Comparison of ENCODE assay signal across 20 cellular contexts in the genomic region with DNA sequence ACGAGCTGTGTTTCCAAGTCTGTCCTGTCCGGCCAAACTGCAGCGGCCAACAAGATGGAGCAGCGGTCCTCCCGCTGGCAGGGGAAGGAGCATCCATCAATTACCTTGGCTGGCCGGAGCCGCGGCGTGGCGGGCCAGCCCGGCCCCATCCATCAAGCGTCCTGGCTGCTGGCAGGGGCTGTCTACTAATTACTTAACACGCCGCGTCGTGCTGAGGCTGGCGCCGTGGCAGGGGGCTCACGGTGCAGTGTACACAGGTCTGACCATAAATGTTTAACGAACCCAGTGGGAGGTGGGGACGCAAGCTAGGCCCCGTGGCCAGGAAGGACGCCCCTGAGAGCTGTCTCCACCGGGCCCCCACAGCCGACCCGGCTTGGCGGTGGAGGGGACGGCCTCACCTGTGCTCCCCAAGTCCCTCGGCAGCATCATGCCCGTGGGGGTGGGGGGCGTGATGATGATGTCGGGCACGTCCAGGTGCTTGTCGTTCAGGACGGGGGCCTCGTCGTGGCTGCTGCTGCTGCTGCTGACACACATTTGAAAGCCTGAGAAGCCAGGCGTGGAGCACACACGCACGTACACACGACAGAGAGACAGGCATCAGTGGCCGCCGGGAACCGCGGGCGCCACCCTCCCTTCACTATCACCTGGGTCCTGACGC. TPM values are rescaled to one million over a fixed set of nuclear protein-coding genes. Genes with fewer than 3 reads are reported as not detected.
DNase-seq lines count a peak whose midpoint lies in the region; ATAC-seq, FAIRE-seq and TF ChIP-seq lines count a peak whose summit lies in the region.
"Had no signal": no experiment of that assay in that cellular context is flagged by ENCODE, and none has a peak within 500 bp of the region (broad histone marks: within the 10 kb centered on the region; RNA-seq: fewer than 3 reads in every experiment).

No MANE protein-coding gene starts in this region.

- H3K27ac ChIP-seq in K562 (ENCODE audit: extremely low read depth, low read depth, low read length) (no peak overlapping the region), neuronal stem cell (replicated peaks; ENCODE audit: low read length) (no peak overlapping the region)
- H3K27ac ChIP-seq: C4-2B, HL-60, SJSA1 had no signal

- no peak overlapping the region for H4K91ac ChIP-seq in neuronal stem cell (ENCODE audit: low read depth, low read length, poor library complexity)

- no peak overlapping the region for H3K4ac ChIP-seq in neuronal stem cell (ENCODE audit: low read length)

- H3K18ac ChIP-seq in neuronal stem cell (ENCODE audit: low read length), result peak overlapping the region; percentile 73

- H2AFZ ChIP-seq in K562 (ENCODE audit: low read depth, low read length), result no peak overlapping the region
- H2AFZ ChIP-seq in neuronal stem cell (ENCODE audit: low read length), result peak overlapping the region; percentile 51

- no peak for TF ChIP-seq RAD21 in K562 (CRISPR knock-in tag; conservative IDR thresholded peaks at IDR 0.05 in 1 of 2, IDR thresholded peaks at IDR 0.05 in 1 of 2)

- WGBS in K562 (ENCODE audit: insufficient coverage, low coverage, missing lambda C conversion rate), result 11% methylated on average over 41 of the region's 47 CpGs
- WGBS in neuronal stem cell (ENCODE audit: extremely low coverage in 2 of 2, insufficient read length in 2 of 2, insufficient replicate concordance in 1 of 2), 2 donors, result no CpG with 5 or more reads among the region's 47 CpGs

- TF ChIP-seq EP300 in K562 (IDR thresholded peaks at IDR 0.05; ENCODE audit: low read length), result no peak

- in situ Hi-C loops in K562 (cut with MboI), result loop anchor here (10.0 kb wide), 1 partner anchor 285 kb away; no protein-coding TSS in a partner anchor

- CTCF ChIA-PET in K562 (lab: Yijun Ruan, JAX; ENCODE audit: low intra/inter-chr PET ratio), result no interaction called here

- TF ChIP-seq CTCF in K562 (IDR thresholded peaks at IDR 0.05 in 2 of 3, conservative IDR thresholded peaks at IDR 0.05 in 1 of 3; ENCODE audit: insufficient read depth in 2 of 3, low read depth in 1 of 3, low read length in 3 of 3), result no peak

- ATAC-seq in K562 (no peak; the same call in 2 of the 3 replicates), HG02938 (IDR thresholded peaks at IDR 0.05; ENCODE audit: unreplicated experiment) (no peak), HG03520 (IDR thresholded peaks at IDR 0.05; ENCODE audit: unreplicated experiment) (no peak)
- ATAC-seq: GM12878, HCT116 had no signal

- H2BK5ac ChIP-seq in neuronal stem cell (ENCODE audit: low read length), result no peak overlapping the region

- no TSS peak for BruUV-seq in K562 (replicated peaks; lab: Mats Ljungman, UMichigan)

- H3K9me3 ChIP-seq in K562 (replicated peaks; ENCODE audit: control insufficient read depth, insufficient read depth, low read depth, low read length), result peaks cover 6% of the 10 kb centered on the region
- peaks cover 5 to 9% of the 10 kb centered on the region in 2 donors for H3K9me3 ChIP-seq in neuronal stem cell (replicated peaks in 1 of 2; ENCODE audit: control insufficient read depth in 2 of 2, insufficient read depth in 1 of 2, low read depth in 1 of 2, low read length in 2 of 2)

- H3K4me1 ChIP-seq in K562 (replicated peaks in 1 of 2; ENCODE audit: control insufficient read depth in 2 of 2, insufficient read depth in 2 of 2, low read length in 2 of 2), result peaks cover 0 to 18% of the 10 kb centered on the region in 2 experiments; a peak in 3 of 5 replicates
- H3K4me1 ChIP-seq in neuronal stem cell (ENCODE audit: control insufficient read depth in 2 of 2, insufficient read depth in 1 of 2, low read depth in 1 of 2, low read length in 2 of 2), result peaks cover 5 to 11% of the 10 kb centered on the region in 2 donors
- H3K4me1 ChIP-seq: SJSA1 had no signal

- FAIRE-seq in K562 (lab: Jason Lieb, UNC), result no peak
- FAIRE-seq: GM12878, GM18507 had no signal

- no peak for TF ChIP-seq POLR2A in K562 (conservative IDR thresholded peaks at IDR 0.05)

- H3K9ac ChIP-seq in K562 (ENCODE audit: insufficient read depth in 1 of 2, low read depth in 2 of 2, low read length in 2 of 2) (peak overlapping the region in 1 of 2 experiments; percentile 23; a peak in 1 of 4 replicates), neuronal stem cell (ENCODE audit: low read depth, low read length, poor library complexity) (peak overlapping the region; percentile 32)

- H3K27me3 ChIP-seq in K562 (ENCODE audit: control insufficient read depth in 2 of 2, insufficient read depth in 2 of 2, low read length in 2 of 2) (peaks cover 25 to 55% of the 10 kb centered on the region in 2 experiments), neuronal stem cell (ENCODE audit: control insufficient read depth in 3 of 3, insufficient read depth in 3 of 3, low read depth in 1 of 3, low read length in 3 of 3) (no peaks in the 10 kb centered on the region)
- H3K27me3 ChIP-seq: SJSA1 had no signal

- no peak overlapping the region for H3K4me3 ChIP-seq in K562
- H3K4me3 ChIP-seq in neuronal stem cell (ENCODE audit: low read length in 2 of 2), result no peak overlapping the region
- H3K4me3 ChIP-seq: GM12878, SJSA1 had no signal

- no peaks in the 10 kb centered on the region for H3K79me1 ChIP-seq in neuronal stem cell (ENCODE audit: low read depth, low read length)

- H3K14ac ChIP-seq in neuronal stem cell (ENCODE audit: low read length), result peak overlapping the region; percentile 40

- H2BK15ac ChIP-seq in neuronal stem cell (ENCODE audit: low read length), result no peak overlapping the region

- no peak overlapping the region for H2BK120ac ChIP-seq in neuronal stem cell (ENCODE audit: low read depth, low read length)

- peaks cover 8% of the 10 kb centered on the region; the same call in 1 of the 2 replicates for H4K20me1 ChIP-seq in K562 (replicated peaks; ENCODE audit: control insufficient read depth, insufficient read depth, low read length)

- H2BK12ac ChIP-seq in neuronal stem cell (ENCODE audit: low read length), result peak overlapping the region; percentile 65

- DNase-seq in NCI-H2227 (lab: John Stamatoyannopoulos, UW; ENCODE audit: unreplicated experiment), result peak; percentile 11
- no peak for DNase-seq in NCI-H2227 treated with DMSO at 0.1 percent for 48 hours (lab: John Stamatoyannopoulos, UW)
- DNase-seq in NCI-H1092 (lab: John Stamatoyannopoulos, UW), result peak; percentile 40
- no peak for DNase-seq in K562 (ENCODE audit: extremely low read depth in 1 of 4, low spot score in 3 of 4)
- no peak for DNase-seq in neuronal stem cell (ENCODE audit: low spot score)
- no peak for DNase-seq in GM19238 (ENCODE audit: insufficient read length, low spot score)
- DNase-seq: KG1; NCI-H1105; NK-92 treated with Interleukin-12 subunit alpha and Interleukin-12 subunit beta, amount 100 ng/mL, for 24 hours; OCI-M1; RPMI8226; SW 1271 had no signal

- peak overlapping the region; percentile 68 for H3K23ac ChIP-seq in neuronal stem cell (ENCODE audit: low read depth, low read length, poor library complexity)

- POLR2A ChIA-PET in K562 (lab: Yijun Ruan, JAX), result interaction anchor here (1.8 kb wide), 1 partner anchor 14 kb away, joined by 4 read pairs; no protein-coding TSS in a partner anchor

- no peaks in the 10 kb centered on the region for H3K79me2 ChIP-seq in K562 (ENCODE audit: control insufficient read depth, insufficient read depth, low read length)

- H3K4me2 ChIP-seq in K562 (ENCODE audit: insufficient read depth, low read length), result no peak overlapping the region
- H3K4me2 ChIP-seq in neuronal stem cell (ENCODE audit: insufficient read depth, low read length, poor library complexity, severe bottlenecking), result no peak overlapping the region

- no peaks in the 10 kb centered on the region for H3K9me1 ChIP-seq in K562 (ENCODE audit: control insufficient read depth, insufficient read depth, low read length)

- H3K36me3 ChIP-seq in K562 (ENCODE audit: control insufficient read depth, insufficient read depth, low read length) (no peaks in the 10 kb centered on the region), neuronal stem cell (replicated peaks in 1 of 2; ENCODE audit: control insufficient read depth in 2 of 2, insufficient read depth in 2 of 2, low read length in 2 of 2) (no peaks in the 10 kb centered on the region)
- H3K36me3 ChIP-seq: SJSA1 had no signal

- no peak overlapping the region for H4K8ac ChIP-seq in neuronal stem cell (ENCODE audit: low read depth, low read length)

- H2AK5ac ChIP-seq in neuronal stem cell (ENCODE audit: low read depth, low read length), result peak overlapping the region; percentile 76

- intact Hi-C loops in K562 (cut with micrococcal nuclease), result loop anchor here (10.0 kb wide), 1 partner anchor 135 kb away; no protein-coding TSS in a partner anchor

RNA-seq across cellular contexts. Expression of gene GINS2, which starts 21.1 kb away (rescaled TPM):
- 24.8 and 32.7 TPM in 2 replicates for total RNA-seq in K562 (2011; cell fraction: chromatin; rRNA removed; ENCODE audit: low replicate concordance)
- total RNA-seq in K562 (2011; cell fraction: nucleolus; rRNA removed), result 24.2 and 24.5 TPM in 2 replicates
- 23.2 and 33.3 TPM in 2 replicates for total RNA-seq in K562 (2011; cell fraction: nucleoplasm; rRNA removed)
- total RNA-seq in K562 (2014; rRNA removed), result 42.0 and 44.2 TPM in 2 replicates
- total RNA-seq in K562 (2014; rRNA removed; fragmentation: Illumina TruSeq; extraction: Trizol), result 43.8 and 47.3 TPM in 2 replicates
- total RNA-seq in K562 (2015; rRNA removed; fragmentation: Illumina TruSeq; extraction: Trizol), result 39.4 and 40.4 TPM in 2 replicates
- 57.5 and 61.6 TPM in 2 replicates for total RNA-seq in K562 (2021)
- 38.4 and 44.6 TPM in 2 replicates for polyA plus RNA-seq in K562 (2011; rRNA removed)
- 27.8 and 34.2 TPM in 2 replicates for polyA plus RNA-seq in K562 (2011; cell fraction: cytosol; rRNA removed)
- polyA plus RNA-seq in K562 (2011; cell fraction: nucleus; rRNA removed), result 15.7 and 20.5 TPM in 2 replicates
- 26.1 and 33.8 TPM in 2 replicates for polyA plus RNA-seq in K562 (2012)
- 41.4 and 49.8 TPM in 2 replicates for polyA plus RNA-seq in K562 (2014; fragmentation: Illumina TruSeq; extraction: Trizol)
- polyA plus RNA-seq in K562 (2014; fragmentation: Nextera tagmentation; extraction: Ambion mirVana), result 10 to 100 TPM; 61.3 to 76.2 TPM
- 42.3 and 42.9 TPM in 2 replicates for polyA plus RNA-seq in K562 (2014; rRNA removed)
- polyA minus RNA-seq in K562 (2011; rRNA and poly(A)+ RNA removed), result 25.6 and 28.3 TPM in 2 replicates
- 13.6 and 17.8 TPM in 2 replicates for polyA minus RNA-seq in K562 (2011; cell fraction: cytosol; rRNA and poly(A)+ RNA removed)
- 10.2 and 13.2 TPM in 2 replicates for polyA minus RNA-seq in K562 (2011; cell fraction: nucleus; rRNA and poly(A)+ RNA removed)
- 32.2 TPM for polyA plus RNA-seq in neuronal stem cell (2013, experiment 1 of 2)
- polyA plus RNA-seq in neuronal stem cell (2013, experiment 2 of 2), result 33.2 TPM

RNA-seq across cellular contexts. Expression of gene C16orf74, which starts 41.0 kb away (rescaled TPM):
- not detected in 2 replicates for total RNA-seq in K562 (2011; cell fraction: chromatin; rRNA removed; ENCODE audit: low replicate concordance)
- total RNA-seq in K562 (2011; cell fraction: nucleolus; rRNA removed), result not detected in 2 replicates
- not detected in 2 replicates for total RNA-seq in K562 (2011; cell fraction: nucleoplasm; rRNA removed)
- not detected in 2 replicates for total RNA-seq in K562 (2014; rRNA removed)
- not detected in 2 replicates for total RNA-seq in K562 (2014; rRNA removed; fragmentation: Illumina TruSeq; extraction: Trizol)
- not detected in 2 replicates for total RNA-seq in K562 (2015; rRNA removed; fragmentation: Illumina TruSeq; extraction: Trizol)
- total RNA-seq in K562 (2021), result not detected in 2 replicates
- polyA plus RNA-seq in K562 (2011; rRNA removed), result 0.11 TPM in 1 of 2 replicates, not detected in the other
- polyA plus RNA-seq in K562 (2011; cell fraction: cytosol; rRNA removed), result not detected in 2 replicates
- not detected in 2 replicates for polyA plus RNA-seq in K562 (2011; cell fraction: nucleus; rRNA removed)
- polyA plus RNA-seq in K562 (2012), result not detected in 2 replicates
- polyA plus RNA-seq in K562 (2014; fragmentation: Illumina TruSeq; extraction: Trizol), result not detected in 2 replicates
- not detected for polyA plus RNA-seq in K562 (2014; fragmentation: Nextera tagmentation; extraction: Ambion mirVana)
- polyA plus RNA-seq in K562 (2014; rRNA removed), result not detected in 2 replicates
- polyA minus RNA-seq in K562 (2011; rRNA and poly(A)+ RNA removed), result not detected in 2 replicates
- polyA minus RNA-seq in K562 (2011; cell fraction: cytosol; rRNA and poly(A)+ RNA removed), result not detected in 2 replicates
- not detected in 2 replicates for polyA minus RNA-seq in K562 (2011; cell fraction: nucleus; rRNA and poly(A)+ RNA removed)
- 2.8 TPM for polyA plus RNA-seq in neuronal stem cell (2013, experiment 1 of 2)
- 3.0 TPM for polyA plus RNA-seq in neuronal stem cell (2013, experiment 2 of 2)

Comparison
In these comparisons a context has a peak if more than half of its experiments do, and no peak if none do; other contexts are left out.
1. DNase-seq: peak in NCI-H2227 (single experiment) and NCI-H1092 (single experiment); none in NCI-H2227 treated with DMSO at 0.1 percent for 48 hours (single experiment), K562 (0 of 4), neuronal stem cell (single experiment) and GM19238 (single experiment).